Comparison of ENCODE assay signal across 22 cellular contexts in the genomic region with DNA sequence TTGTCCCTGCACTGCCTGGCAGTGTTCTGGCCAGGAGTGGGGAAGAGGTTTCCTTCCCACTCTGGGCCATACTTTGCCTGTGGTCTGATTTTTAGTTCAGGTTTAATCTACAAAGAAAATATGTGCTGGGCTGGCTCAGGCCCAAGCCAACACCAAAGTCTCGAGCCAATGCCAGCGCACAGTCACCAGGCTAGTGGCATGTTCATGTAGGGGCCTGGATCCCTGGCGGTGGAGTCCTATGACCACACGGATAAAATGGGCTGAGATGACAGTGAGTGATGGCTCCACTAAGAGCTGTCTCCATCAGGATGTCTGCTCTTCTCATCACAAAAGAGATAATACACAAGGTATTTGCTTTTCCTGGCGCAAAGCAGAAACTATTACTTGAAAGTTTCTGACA.
DNase-seq lines count a peak whose midpoint lies in the region; ATAC-seq and TF ChIP-seq lines count a peak whose summit lies in the region.
"Had no signal": no experiment of that assay in that cellular context is flagged by ENCODE, and none has a peak within 500 bp of the region (broad histone marks: within the 10 kb centered on the region; RNA-seq: fewer than 3 reads in every experiment).

No MANE protein-coding gene starts in this region.

- H3K4me3 ChIP-seq in neural progenitor cell, result no peak overlapping the region
- H3K4me3 ChIP-seq: BLaER1, smooth muscle cell had no signal

- no peaks in the 10 kb centered on the region for H3K9me3 ChIP-seq in neural progenitor cell (ENCODE audit: low read depth)

- H3K4me1 ChIP-seq in neural progenitor cell, result no peaks in the 10 kb centered on the region
- H3K4me1 ChIP-seq: BLaER1 had no signal

- no peak overlapping the region for H3K4me2 ChIP-seq in neural progenitor cell
- H3K4me2 ChIP-seq: BLaER1, smooth muscle cell had no signal

- peaks cover 3% of the 10 kb centered on the region for H3K27me3 Mint-ChIP-seq in neural progenitor cell (ENCODE audit: insufficient read depth, low read depth)
- peaks cover 6 to 25% of the 10 kb centered on the region in 2 donors for H3K27me3 Mint-ChIP-seq in T-cell

- H3K9me3 Mint-ChIP-seq in neural progenitor cell, result peaks cover 15% of the 10 kb centered on the region
- H3K9me3 Mint-ChIP-seq in T-cell, result peaks cover 0 to 7% (median 2%) of the 10 kb centered on the region in 3 donors

- TF ChIP-seq CTCF in neural progenitor cell (IDR thresholded peaks at IDR 0.05), result no peak

- peak overlapping the region; percentile 29 for H3K27ac Mint-ChIP-seq in neural progenitor cell
- no peak overlapping the region for H3K27ac Mint-ChIP-seq in T-cell
- H3K27ac Mint-ChIP-seq: activated naive CD8-positive, alpha-beta T cell treated with anti-CD3 and anti-CD28 coated beads for 36 hours; H9; natural killer cell; T-helper 17 cell; type B pancreatic cell had no signal

- CTCF ChIA-PET in T-cell (lab: Charles Lee), result no interaction called here

- intact Hi-C loops in cardiac septum (cut with DNase I), result loop anchor here (5.0 kb wide), 1 partner anchor 46 kb away; no protein-coding TSS in a partner anchor

- no peak overlapping the region for H3K27ac ChIP-seq in neural progenitor cell
- H3K27ac ChIP-seq: BLaER1 had no signal

- ATAC-seq in T-cell (replicated peaks in 1 of 4) (no peak), HG03565 (IDR thresholded peaks at IDR 0.05; ENCODE audit: unreplicated experiment) (no peak)
- ATAC-seq: natural killer cell, T-helper 17 cell had no signal

- H2AFZ ChIP-seq in neural progenitor cell (replicated peaks), result no peak overlapping the region

- H3K4me3 Mint-ChIP-seq in neural progenitor cell (no peak overlapping the region), T-cell (no peak overlapping the region)
- H3K4me3 Mint-ChIP-seq: activated naive CD8-positive, alpha-beta T cell treated with anti-CD3 and anti-CD28 coated beads for 36 hours; H9; natural killer cell; T-helper 17 cell; type B pancreatic cell had no signal

- H3K4me1 Mint-ChIP-seq in neural progenitor cell (no peaks in the 10 kb centered on the region), T-cell (no peaks in the 10 kb centered on the region)
- H3K4me1 Mint-ChIP-seq: activated naive CD8-positive, alpha-beta T cell treated with anti-CD3 and anti-CD28 coated beads for 36 hours; natural killer cell; T-helper 17 cell had no signal

- DNase-seq in M059J (ENCODE audit: low read depth), result peak; percentile 43
- peak; percentile 58 for DNase-seq in NCI-H446 treated with DMSO at 0.1 percent for 48 hours (lab: John Stamatoyannopoulos, UW)
- DNase-seq in cardiac septum (ENCODE audit: low spot score), result peak; percentile 80
- DNase-seq in neural progenitor cell (ENCODE audit: low spot score), result no peak
- DNase-seq in T-cell, result no peak
- DNase-seq in NAMALWA (ENCODE audit: low spot score), result no peak
- DNase-seq: activated effector memory CD4-positive, alpha-beta T cell treated with Interleukin-2 at 50 U/mL for 16 hours; activated naive CD8-positive, alpha-beta T cell treated with anti-CD3 and anti-CD28 coated beads for 36 hours; activated T-cell treated with anti-CD3 and anti-CD28 coated beads for 4 hours; DMS79; GF-D8; H9; natural killer cell; NCI-H774; retina; RPMI8226; stimulated activated CD4-positive, alpha-beta T cell treated with anti-CD3 and anti-CD28 coated beads, Interleukin-1b, Interleukin-23, amount 100 ng/mL, for 48 hours; T-helper 17 cell had no signal

- no peaks in the 10 kb centered on the region for H3F3A ChIP-seq in neural progenitor cell (ENCODE audit: low read depth)

- H4K20me1 ChIP-seq in neural progenitor cell (ENCODE audit: low read depth), result no peaks in the 10 kb centered on the region
- H4K20me1 ChIP-seq: BLaER1 had no signal

- no peaks in the 10 kb centered on the region for H3K36me3 Mint-ChIP-seq in neural progenitor cell
- no peaks in the 10 kb centered on the region for H3K36me3 Mint-ChIP-seq in T-cell
- H3K36me3 Mint-ChIP-seq: activated naive CD8-positive, alpha-beta T cell treated with anti-CD3 and anti-CD28 coated beads for 36 hours; natural killer cell; type B pancreatic cell had no signal

- H3K79me2 ChIP-seq in neural progenitor cell (ENCODE audit: low read depth), result no peaks in the 10 kb centered on the region

- no peaks in the 10 kb centered on the region for H3K36me3 ChIP-seq in neural progenitor cell
- H3K36me3 ChIP-seq: BLaER1 had no signal

- H3K9ac ChIP-seq in neural progenitor cell, result no peak overlapping the region
- H3K9ac ChIP-seq: BLaER1 had no signal

- H3K27me3 ChIP-seq in neural progenitor cell, result no peaks in the 10 kb centered on the region
- H3K27me3 ChIP-seq: BLaER1 had no signal

- POLR2A ChIA-PET in T-cell (lab: Charles Lee), result no interaction called here

Comparison
In these comparisons a context has a peak if more than half of its experiments do, and no peak if none do; other contexts are left out.
1. DNase-seq: peak in M059J (single experiment), NCI-H446 treated with DMSO at 0.1 percent for 48 hours (single experiment) and cardiac septum (single experiment); none in neural progenitor cell (single experiment), T-cell (0 of 34) and NAMALWA (single experiment).